Comparison of ENCODE assay signal across 27 cellular contexts in the genomic region with DNA sequence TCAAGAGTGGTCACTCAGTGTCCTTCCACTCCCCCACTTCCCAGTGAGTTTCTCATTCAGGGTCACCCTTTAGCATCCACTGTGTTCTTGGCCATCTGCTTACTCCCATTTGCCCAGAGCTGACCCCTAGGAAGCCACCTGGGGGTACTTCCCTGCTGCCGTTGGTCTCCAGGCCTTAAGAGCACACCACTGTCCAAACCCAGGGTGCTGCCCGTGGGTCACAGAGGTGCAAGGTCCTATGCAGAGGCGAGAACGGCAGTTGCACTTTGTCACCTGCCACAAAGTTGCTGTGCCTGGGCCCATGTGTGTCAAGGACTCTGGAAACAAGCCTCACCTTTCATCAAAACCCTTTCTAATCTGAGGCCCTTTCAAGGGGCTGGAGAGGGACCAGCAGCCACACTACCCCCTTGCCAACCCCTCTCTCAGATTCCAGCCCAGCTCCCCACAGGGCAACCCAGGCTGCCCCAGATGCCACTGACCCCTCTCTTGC.
A peak's percentile ranks its signal among the peaks of the same experiment; 100 is the strongest.
DNase-seq lines count a peak whose midpoint lies in the region; ATAC-seq, FAIRE-seq and TF ChIP-seq lines count a peak whose summit lies in the region.
"Had no signal": no experiment of that assay in that cellular context is flagged by ENCODE, and none has a peak within 500 bp of the region (broad histone marks: within the 10 kb centered on the region; RNA-seq: fewer than 3 reads in every experiment).

No MANE protein-coding gene starts in this region.

- H3K36me3 ChIP-seq in SJCRH30 (peaks cover 4% of the 10 kb centered on the region; the same call in 1 of the 2 replicates), upper lobe of right lung (no peaks in the 10 kb centered on the region)
- no peaks in the 10 kb centered on the region for H3K36me3 ChIP-seq in effector memory CD4-positive, alpha-beta T cell (ENCODE audit: control insufficient read depth, insufficient read depth, low read length)
- H3K36me3 ChIP-seq: BE2C, BLaER1 had no signal

- H3K4me1 ChIP-seq in SJCRH30 (peaks cover 20% of the 10 kb centered on the region), upper lobe of right lung (no peaks in the 10 kb centered on the region)
- H3K4me1 ChIP-seq in effector memory CD4-positive, alpha-beta T cell (ENCODE audit: control insufficient read depth, insufficient read depth, low read length, poor library complexity, severe bottlenecking), result no peaks in the 10 kb centered on the region
- H3K4me1 ChIP-seq: BE2C, BLaER1 had no signal

- H3K9me3 ChIP-seq in SJCRH30 (replicated peaks) (peaks cover 4% of the 10 kb centered on the region; the same call in 1 of the 2 replicates), upper lobe of right lung (no peaks in the 10 kb centered on the region)
- H3K9me3 ChIP-seq in effector memory CD4-positive, alpha-beta T cell (ENCODE audit: control insufficient read depth, low read length), result no peaks in the 10 kb centered on the region

- TF ChIP-seq CTCF in upper lobe of right lung (IDR thresholded peaks at IDR 0.05), result no peak

- H3K27me3 ChIP-seq in SJCRH30 (no peaks in the 10 kb centered on the region), upper lobe of right lung (no peaks in the 10 kb centered on the region)
- no peaks in the 10 kb centered on the region for H3K27me3 ChIP-seq in effector memory CD4-positive, alpha-beta T cell (replicated peaks; ENCODE audit: control insufficient read depth, insufficient read depth, low read length, poor library complexity, severe bottlenecking)
- H3K27me3 ChIP-seq: BE2C, BLaER1 had no signal

- peak overlapping the region; percentile 97 for H3K27ac ChIP-seq in SJCRH30
- H3K27ac ChIP-seq in upper lobe of right lung, result no peak overlapping the region
- H3K27ac ChIP-seq in effector memory CD4-positive, alpha-beta T cell (ENCODE audit: insufficient read depth, low read length, poor library complexity, severe bottlenecking), result no peak overlapping the region
- H3K27ac ChIP-seq: BLaER1 had no signal

- ATAC-seq in upper lobe of right lung, result no peak
- ATAC-seq: GM12878 had no signal

- peak; percentile 46 for FAIRE-seq in HTR-8/SVneo (lab: Jason Lieb, UNC)
- FAIRE-seq: A204.1, GM12878, GM12892, GM18507 had no signal

- intact Hi-C loops in posterior vena cava (cut with DNase I), result no loop called here
- intact Hi-C loops in upper lobe of right lung (cut with DNase I), result no loop called here

- DNase-seq in HTR-8/SVneo (ENCODE audit: insufficient read length, low spot score) (no peak), SJCRH30 (no peak), posterior vena cava (ENCODE audit: low spot score) (peak; percentile 65), upper lobe of right lung (peak; percentile 29), HCEC 1CT (no peak), activated T-cell treated with anti-CD3 and anti-CD28 coated beads for 4 hours (no peak)
- no peak for DNase-seq in effector memory CD4-positive, alpha-beta T cell
- DNase-seq: 8988T; ACHN; BE2C; C1 segment of cervical spinal cord; CD4-positive, alpha-beta memory T cell; CD4-positive, CD25-positive, alpha-beta regulatory T cell; CD8-positive, alpha-beta memory T cell; COR-L47; DMS 273 treated with DMSO at 0.1 percent for 48 hours; DMS153; DMS53; DMS79; DND-41; EL; GDM1 had no signal

- no peak overlapping the region for H3K4me3 ChIP-seq in SJCRH30
- H3K4me3 ChIP-seq in upper lobe of right lung, result no peak overlapping the region
- no peak overlapping the region for H3K4me3 ChIP-seq in effector memory CD4-positive, alpha-beta T cell (ENCODE audit: insufficient read depth, low read depth, low read length, poor library complexity, severe bottlenecking)
- H3K4me3 ChIP-seq: BLaER1, GM12878 had no signal

Comparison
In these comparisons a context has a peak if more than half of its experiments do, and no peak if none do; other contexts are left out.
1. DNase-seq: peak in posterior vena cava (single experiment) and upper lobe of right lung (single experiment); none in HTR-8/SVneo (single experiment), SJCRH30 (0 of 2), effector memory CD4-positive, alpha-beta T cell (0 of 3), HCEC 1CT (single experiment) and activated T-cell treated with anti-CD3 and anti-CD28 coated beads for 4 hours (single experiment).